8 cellular contexts compared by ENCODE assay signal in genomic region chr10:105952153-105952552, GRCh38.
DNase-seq lines count a peak whose midpoint lies in the region; ATAC-seq and TF ChIP-seq lines count a peak whose summit lies in the region.

No MANE protein-coding gene starts in this region.

- DNase-seq in mammary epithelial cell = peak; percentile 64
- peak in 1 of 3 donors; percentile 8 for DNase-seq in mucosa of descending colon
- DNase-seq in glomerular visceral epithelial cell (ENCODE audit: extremely low spot score) = no peak
- no peak for DNase-seq in vagina (ENCODE audit: extremely low spot score in 2 of 2)
- no peak for DNase-seq in Peyer's patch

- in situ Hi-C loops in mammary epithelial cell (cut with MboI; ENCODE audit: low sequenced_read_pairs in 2 of 2) = loop anchor here (10.0 to 25.0 kb wide), 2 partner anchors 233 to 235 kb away; no protein-coding TSS in a partner anchor

- no peaks in the 10 kb centered on the region for H3K9me3 ChIP-seq in BLaER1
- H3K9me3 ChIP-seq in mammary epithelial cell (replicated peaks; ENCODE audit: insufficient read depth, low read length) = no peaks in the 10 kb centered on the region
- no peaks in the 10 kb centered on the region for H3K9me3 ChIP-seq in mucosa of descending colon
- H3K9me3 ChIP-seq in vagina = no peaks in the 10 kb centered on the region
- H3K9me3 ChIP-seq in Peyer's patch = no peaks in the 10 kb centered on the region

- CTCF ChIA-PET in mammary epithelial cell (lab: Charles Lee; ENCODE audit: low non-redundant PET) = interaction anchor here (0.5 kb wide), 1 partner anchor 401 kb away, joined by 4 read pairs; no protein-coding TSS in a partner anchor

- H2AFZ ChIP-seq in mammary epithelial cell (ENCODE audit: low read depth, low read length) = peak overlapping the region; percentile 61

- peak; percentile 80 for ATAC-seq in GM19468 (IDR thresholded peaks at IDR 0.05; ENCODE audit: extremely low read depth, unreplicated experiment)
- ATAC-seq in HG03469 (IDR thresholded peaks at IDR 0.05; ENCODE audit: unreplicated experiment) = peak; percentile 89
- ATAC-seq in mucosa of descending colon = peak; percentile 47

- no peak for TF ChIP-seq POLR2A in vagina (IDR thresholded peaks at IDR 0.05)
- TF ChIP-seq POLR2A in Peyer's patch (IDR thresholded peaks at IDR 0.05) = no peak

- H3K4me3 ChIP-seq in BLaER1 = no peak overlapping the region
- no peak overlapping the region for H3K4me3 ChIP-seq in mammary epithelial cell (replicated peaks in 1 of 3; ENCODE audit: insufficient read depth in 1 of 3, low read depth in 2 of 3, low read length in 3 of 3)
- H3K4me3 ChIP-seq in mucosa of descending colon = no peak overlapping the region
- no peak overlapping the region for H3K4me3 ChIP-seq in vagina
- H3K4me3 ChIP-seq in Peyer's patch = no peak overlapping the region

- H3K27ac ChIP-seq in BLaER1 = no peak overlapping the region
- H3K27ac ChIP-seq in mammary epithelial cell (ENCODE audit: insufficient read depth, low read depth, low read length) = peak overlapping the region; percentile 41
- no peak overlapping the region for H3K27ac ChIP-seq in vagina
- H3K27ac ChIP-seq in Peyer's patch = peak overlapping the region in 1 of 4 donors; percentile 71

- dilution Hi-C loops in mammary epithelial cell (cut with HindIII; ENCODE audit: low sequenced_read_pairs) = no loop called here

- H3K4me2 ChIP-seq in BLaER1 (peak overlapping the region; percentile 44), mammary epithelial cell (ENCODE audit: insufficient read depth, low read depth, low read length) (peak overlapping the region; percentile 40)

- WGBS in mammary epithelial cell (ENCODE audit: low coverage, missing lambda C conversion rate) = 7% methylated on average over 3 of the region's 3 CpGs

- H3K9ac ChIP-seq in BLaER1 (no peak overlapping the region), mammary epithelial cell (ENCODE audit: insufficient read depth, low read length) (no peak overlapping the region)

- intact Hi-C loops in mammary epithelial cell (cut with micrococcal nuclease) = loop anchor here (5.0 to 10.0 kb wide), 3 partner anchors 155 to 887 kb away; no protein-coding TSS in a partner anchor
- intact Hi-C loops in mucosa of descending colon (cut with DNase I, micrococcal nuclease) = no loop called here
- intact Hi-C loops in vagina (cut with DNase I) = no loop called here

- H3K36me3 ChIP-seq in BLaER1 (no peaks in the 10 kb centered on the region), mammary epithelial cell (ENCODE audit: insufficient read depth, low read length) (no peaks in the 10 kb centered on the region), mucosa of descending colon (ENCODE audit: low read depth) (no peaks in the 10 kb centered on the region), vagina (no peaks in the 10 kb centered on the region), Peyer's patch (no peaks in the 10 kb centered on the region)

- BruUV-seq in mammary epithelial cell (replicated peaks; lab: Mats Ljungman, UMichigan) = no TSS peak

- H4K20me1 ChIP-seq in BLaER1 (no peaks in the 10 kb centered on the region), mammary epithelial cell (ENCODE audit: insufficient read depth, low read length) (no peaks in the 10 kb centered on the region)

- H3K79me2 ChIP-seq in mammary epithelial cell (ENCODE audit: insufficient read depth, low read length) = no peaks in the 10 kb centered on the region

- no peak for TF ChIP-seq CTCF in mammary epithelial cell (conservative IDR thresholded peaks at IDR 0.05 in 1 of 2, IDR thresholded peaks at IDR 0.05 in 1 of 2; ENCODE audit: extremely low read depth in 1 of 2, insufficient read depth in 1 of 2, low read depth in 1 of 2, low read length in 2 of 2)
- no peak for TF ChIP-seq CTCF in mucosa of descending colon (IDR thresholded peaks at IDR 0.05)
- TF ChIP-seq CTCF in vagina (IDR thresholded peaks at IDR 0.05) = no peak
- no peak for TF ChIP-seq CTCF in Peyer's patch (IDR thresholded peaks at IDR 0.05)

- peaks cover 7% of the 10 kb centered on the region for H3K4me1 ChIP-seq in BLaER1
- H3K4me1 ChIP-seq in mammary epithelial cell (ENCODE audit: insufficient read depth, low read length) = peaks cover 4% of the 10 kb centered on the region
- H3K4me1 ChIP-seq in mucosa of descending colon (ENCODE audit: low read depth) = no peaks in the 10 kb centered on the region
- H3K4me1 ChIP-seq in vagina = no peaks in the 10 kb centered on the region
- no peaks in the 10 kb centered on the region for H3K4me1 ChIP-seq in Peyer's patch

- H3K27me3 ChIP-seq in BLaER1 (no peaks in the 10 kb centered on the region), mammary epithelial cell (ENCODE audit: insufficient read depth, low read length) (no peaks in the 10 kb centered on the region), vagina (no peaks in the 10 kb centered on the region), Peyer's patch (no peaks in the 10 kb centered on the region)
